In genomic region chr5:77394064-77394716, GRCh38 we compare ENCODE assay signal across 26 cellular contexts.
DNase-seq lines count a peak whose midpoint lies in the region; ATAC-seq, FAIRE-seq and TF ChIP-seq lines count a peak whose summit lies in the region.
"Had no signal": no experiment of that assay in that cellular context is flagged by ENCODE, and none has a peak within 500 bp of the region (broad histone marks: within the 10 kb centered on the region; RNA-seq: fewer than 3 reads in every experiment).

No MANE protein-coding gene starts in this region.

- POLR2A ChIA-PET in HepG2 (lab: Yijun Ruan, JAX): no interaction called here

- H3K27ac ChIP-seq in HepG2 (ENCODE audit: extremely low read length, insufficient read depth, low read length) (no peak overlapping the region), kidney (ENCODE audit: low read depth in 2 of 2, low read length in 2 of 2) (no peak overlapping the region)
- H3K27ac ChIP-seq: 22Rv1, BLaER1, SJSA1 had no signal

- H3K27me3 ChIP-seq in HepG2 (ENCODE audit: control insufficient read depth in 1 of 2, insufficient read depth in 2 of 2, low read length in 2 of 2): peaks cover 0 to 10% of the 10 kb centered on the region in 2 experiments; a peak in 2 of 5 replicates
- H3K27me3 ChIP-seq: BLaER1, MG63, SJSA1 had no signal

- TF ChIP-seq EP300 in HepG2 (IDR thresholded peaks at IDR 0.05; ENCODE audit: low read depth in 2 of 2, low read length in 2 of 2) (no peak), HepG2 (CRISPR knock-in tag; IDR thresholded peaks at IDR 0.05; ENCODE audit: borderline replicate concordance) (no peak)

- no peak overlapping the region for H2AFZ ChIP-seq in HepG2 (ENCODE audit: low read length)

- WGBS in HepG2 (ENCODE audit: low lambda C conversion rate): 0% methylated on average over 3 of the region's 3 CpGs

- ATAC-seq in HepG2 (peak; percentile 73), GM18519 (IDR thresholded peaks at IDR 0.05; ENCODE audit: low FRiP score, unreplicated experiment) (no peak)
- ATAC-seq: CD8-positive, alpha-beta T cell; GM12878; PC-3 had no signal

- H3K4me1 ChIP-seq in HepG2 (ENCODE audit: insufficient read depth, low read length): peaks cover 50% of the 10 kb centered on the region
- peaks cover 0 to 5% of the 10 kb centered on the region in 2 donors for H3K4me1 ChIP-seq in kidney (ENCODE audit: control insufficient read depth in 1 of 2, insufficient read depth in 1 of 2, low read depth in 1 of 2, low read length in 2 of 2)
- H3K4me1 ChIP-seq: SJSA1 had no signal

- DNase-seq in NCI-H526 (lab: John Stamatoyannopoulos, UW): peak; percentile 35 to 44
- DNase-seq in NCI-H526 treated with DMSO at 0.1 percent for 48 hours (lab: John Stamatoyannopoulos, UW): no peak
- DNase-seq in epithelial cell of proximal tubule (ENCODE audit: low read depth): peak; percentile 26
- DNase-seq in HepG2 (ENCODE audit: low spot score): no peak
- no peak for DNase-seq in kidney
- DNase-seq in NCI-H1105 treated with DMSO at 0.1 percent for 48 hours (lab: John Stamatoyannopoulos, UW): no peak
- no peak for DNase-seq in NCI-H510A (lab: John Stamatoyannopoulos, UW)
- DNase-seq: CD8-positive, alpha-beta T cell; DND-41; H7; IMR-90; Karpas-422; MG63; NCI-H1092; NCI-H1694; NCI-H2107; NCI-H345; NCI-H82; PC-3 had no signal

- TF ChIP-seq RAD21 in HepG2 (CRISPR knock-in tag; IDR thresholded peaks at IDR 0.05): no peak

- no peak for TF ChIP-seq POLR2A in HepG2 (IDR thresholded peaks at IDR 0.05; ENCODE audit: insufficient read depth in 1 of 2, low read depth in 2 of 2, low read length in 2 of 2)

- TF ChIP-seq CTCF in epithelial cell of proximal tubule (conservative IDR thresholded peaks at IDR 0.05; ENCODE audit: low read depth, low read length): peak; percentile 30
- peak; percentile 35; the same call in 1 of the 2 replicates for TF ChIP-seq CTCF in HepG2 (CRISPR knock-in tag; IDR thresholded peaks at IDR 0.05)
- no peak for TF ChIP-seq CTCF in kidney (IDR thresholded peaks at IDR 0.05; ENCODE audit: borderline replicate concordance, extremely low read depth, insufficient read depth)

- BruUV-seq in HepG2 (replicated peaks; lab: Mats Ljungman, UMichigan): no TSS peak

- FAIRE-seq in HepG2 (lab: Jason Lieb, UNC) (no peak), kidney (lab: Jason Lieb, UNC) (no peak)
- FAIRE-seq: D721Med, G401.6, GM12878 had no signal

- in situ Hi-C loops in HepG2 (cut with HindIII; ENCODE audit: extremely low pct_ligation_motif_present, low pct_unique_long_range_greater_than_20kb): no loop called here

- H3K4me2 ChIP-seq in HepG2 (ENCODE audit: low read depth, low read length): peak overlapping the region; percentile 14; the same call in 1 of the 2 replicates
- H3K4me2 ChIP-seq: BLaER1 had no signal

- H3K9me3 ChIP-seq in HepG2 (ENCODE audit: low read length) (no peaks in the 10 kb centered on the region), kidney (ENCODE audit: control insufficient read depth in 1 of 2, low read length in 2 of 2) (no peaks in the 10 kb centered on the region)
- H3K9me3 ChIP-seq: BLaER1, MG63, SJSA1 had no signal

- H3K9ac ChIP-seq in HepG2 (ENCODE audit: insufficient read depth, low read depth, low read length) (no peak overlapping the region), kidney (ENCODE audit: low read length in 2 of 2) (no peak overlapping the region)
- H3K9ac ChIP-seq: BLaER1 had no signal

- no peaks in the 10 kb centered on the region for H4K20me1 ChIP-seq in HepG2 (ENCODE audit: insufficient read depth, low read length)
- H4K20me1 ChIP-seq: BLaER1 had no signal

- CTCF ChIA-PET in HepG2 (lab: Yijun Ruan, JAX; ENCODE audit: low intra/inter-chr PET ratio, low total read pairs): no interaction called here

- H3K36me3 ChIP-seq in HepG2 (replicated peaks in 1 of 2; ENCODE audit: control insufficient read depth in 1 of 2, insufficient read depth in 2 of 2, low read length in 2 of 2) (no peaks in the 10 kb centered on the region), kidney (ENCODE audit: control insufficient read depth in 1 of 2, insufficient read depth in 2 of 2, low read length in 2 of 2) (no peaks in the 10 kb centered on the region)
- H3K36me3 ChIP-seq: BLaER1, MG63, SJSA1 had no signal

- intact Hi-C loops in HepG2 (cut with micrococcal nuclease; ENCODE audit: unreplicated experiment): no loop called here
- intact Hi-C loops in kidney (cut with DNase I): no loop called here

- H3K79me2 ChIP-seq in HepG2 (ENCODE audit: insufficient read depth, low read length): no peaks in the 10 kb centered on the region

- H3K4me3 ChIP-seq in epithelial cell of proximal tubule (ENCODE audit: low read depth, low read length) (no peak overlapping the region), HepG2 (replicated peaks in 1 of 3; ENCODE audit: insufficient read depth in 1 of 3, low read depth in 2 of 3, low read length in 3 of 3) (no peak overlapping the region), kidney (ENCODE audit: low read length in 2 of 2) (no peak overlapping the region)
- H3K4me3 ChIP-seq: BLaER1, GM12878, MG63, SJSA1 had no signal

TF ChIP-seq in HepG2, 621 proteins besides CTCF, POLR2A, EP300 and RAD21:
- no peak for TF ChIP-seq BHLHE40 (IDR thresholded peaks at IDR 0.05; ENCODE audit: low read length)
- TF ChIP-seq HNRNPLL (IDR thresholded peaks at IDR 0.05; ENCODE audit: low read depth, low read length, poor library complexity, severe bottlenecking): no peak
- TF ChIP-seq ZNF879 (CRISPR knock-in tag; IDR thresholded peaks at IDR 0.05): no peak
- TF ChIP-seq HNF1A (IDR thresholded peaks at IDR 0.05; ENCODE audit: low read depth): peak; percentile 53
- TF ChIP-seq HNF1A (CRISPR knock-in tag; IDR thresholded peaks at IDR 0.05; ENCODE audit: borderline replicate concordance): peak; percentile 21; the same call in 1 of the 2 replicates
- peak; percentile 29; the same call in 1 of the 2 replicates for TF ChIP-seq STAG1 (CRISPR knock-in tag; IDR thresholded peaks at IDR 0.05)

Comparison
In these comparisons a context has a peak if more than half of its experiments do, and no peak if none do; other contexts are left out.
1. DNase-seq: peak in NCI-H526 (2 of 2) and epithelial cell of proximal tubule (single experiment); none in NCI-H526 treated with DMSO at 0.1 percent for 48 hours (single experiment), HepG2 (single experiment), kidney (single experiment), NCI-H1105 treated with DMSO at 0.1 percent for 48 hours (single experiment) and NCI-H510A (single experiment).